Comparison of ENCODE assay signal across 8 cellular contexts in genomic region chr5:40796487-40796889, GRCh38. TPM values are rescaled to one million over a fixed set of nuclear protein-coding genes. Genes with fewer than 3 reads are reported as not detected.
A peak's percentile ranks its signal among the peaks of the same experiment; 100 is the strongest.
DNase-seq lines count a peak whose midpoint lies in the region; TF ChIP-seq lines count a peak whose summit lies in the region.

No MANE protein-coding gene starts in this region.

- H3K27me3 ChIP-seq in PC-9 (ENCODE audit: insufficient read depth, low read depth) (no peaks in the 10 kb centered on the region), esophagus squamous epithelium (no peaks in the 10 kb centered on the region), rectal smooth muscle tissue (ENCODE audit: control insufficient read depth, insufficient read depth, low read length) (no peaks in the 10 kb centered on the region)

- H3K9me2 ChIP-seq in PC-9 (ENCODE audit: insufficient read depth) = no peaks in the 10 kb centered on the region

- DNase-seq in GF-D8 (lab: John Stamatoyannopoulos, UW) (peak; percentile 53), PC-9 (peak in 1 of 2 experiments; percentile 54), esophagus squamous epithelium (lab: John Stamatoyannopoulos, UW) (no peak), RWPE1 (ENCODE audit: low spot score) (no peak), HPDE6-E6E7 (ENCODE audit: extremely low spot score) (no peak), NCI-H2029 treated with DMSO at 0.1 percent for 48 hours (lab: John Stamatoyannopoulos, UW) (no peak)
- no peak for DNase-seq in effector CD8-positive, alpha-beta T cell (lab: John Stamatoyannopoulos, UW)

- H4K20me1 ChIP-seq in PC-9 (ENCODE audit: insufficient read depth) = peaks cover 54% of the 10 kb centered on the region

- H3K4me2 ChIP-seq in PC-9 = peak overlapping the region; percentile 94

- no peak for TF ChIP-seq POLR2A in esophagus squamous epithelium (IDR thresholded peaks at IDR 0.05)

- peaks cover 6% of the 10 kb centered on the region; the same call in 1 of the 2 replicates for H3K36me3 ChIP-seq in PC-9 (ENCODE audit: low read depth)
- H3K36me3 ChIP-seq in esophagus squamous epithelium = no peaks in the 10 kb centered on the region
- H3K36me3 ChIP-seq in rectal smooth muscle tissue (ENCODE audit: control insufficient read depth, insufficient read depth, low read length) = no peaks in the 10 kb centered on the region

- TF ChIP-seq CTCF in PC-9 (conservative IDR thresholded peaks at IDR 0.05) (no peak), esophagus squamous epithelium (IDR thresholded peaks at IDR 0.05) (no peak), RWPE1 (conservative IDR thresholded peaks at IDR 0.05; ENCODE audit: low read depth) (no peak)

- peak overlapping the region; percentile 99 for H3K4me3 ChIP-seq in PC-9
- H3K4me3 ChIP-seq in esophagus squamous epithelium = peak overlapping the region; percentile 63 to 100 (median 94)
- peak overlapping the region; percentile 88 for H3K4me3 ChIP-seq in rectal smooth muscle tissue (ENCODE audit: low read length)

- H3K9me3 ChIP-seq in PC-9 (ENCODE audit: insufficient read depth, low read depth) (no peaks in the 10 kb centered on the region), esophagus squamous epithelium (no peaks in the 10 kb centered on the region)

- peaks cover 74% of the 10 kb centered on the region for H3K79me2 ChIP-seq in PC-9 (ENCODE audit: low read depth)

- intact Hi-C loops in PC-9 (cut with micrococcal nuclease; ENCODE audit: unreplicated experiment) = no loop called here
- intact Hi-C loops in esophagus squamous epithelium (cut with DNase I) = no loop called here

- peaks cover 29% of the 10 kb centered on the region for H3F3A ChIP-seq in PC-9 (ENCODE audit: insufficient read depth, low read depth)

- H2AFZ ChIP-seq in PC-9 = no peak overlapping the region

- H3K27ac ChIP-seq in PC-9 (peak overlapping the region; percentile 72; the same call in 1 of the 2 replicates), esophagus squamous epithelium (peak overlapping the region in 3 of 4 donors; percentile 37 to 97 (median 92)), rectal smooth muscle tissue (ENCODE audit: low read depth, low read length) (no peak overlapping the region), RWPE1 (no peak overlapping the region)

- WGBS in esophagus squamous epithelium, 2 donors = 7 to 12% methylated on average over 3 of the region's 3 CpGs

- H3K9ac ChIP-seq in rectal smooth muscle tissue (ENCODE audit: low read length) = no peak overlapping the region

- CTCF ChIA-PET in PC-9 (lab: Charles Lee) = interaction anchor here (0.5 kb wide), 1 partner anchor 82 kb away, joined by 5 read pairs; no protein-coding TSS in a partner anchor
- CTCF ChIA-PET in RWPE1 (lab: Yijun Ruan, JAX) = interaction anchor here (0.5 kb wide), 1 partner anchor 10 kb away, joined by 3 read pairs; no protein-coding TSS in a partner anchor

- BruUV-seq in PC-9 (replicated peaks; lab: Mats Ljungman, UMichigan) = no TSS peak

- H3K4me1 ChIP-seq in PC-9 (replicated peaks; ENCODE audit: insufficient read depth) (peaks cover 29% of the 10 kb centered on the region), esophagus squamous epithelium (peaks cover 0 to 66% (median 30%) of the 10 kb centered on the region in 3 donors), rectal smooth muscle tissue (ENCODE audit: control insufficient read depth, insufficient read depth, low read length) (peaks cover 9% of the 10 kb centered on the region)

- POLR2A ChIA-PET in PC-9 (lab: Charles Lee; ENCODE audit: unreplicated experiment) = interaction anchor here (0.5 kb wide), 2 partner anchors 19 to 779 kb away, joined by 3 read pairs; no protein-coding TSS in a partner anchor
- POLR2A ChIA-PET in RWPE1 (lab: Yijun Ruan, JAX; ENCODE audit: low non-redundant PET) = no interaction called here

RNA-seq across cellular contexts. Expression of gene PRKAA1, which starts 1.7 kb away (rescaled TPM):
- 155 and 178 TPM in 2 replicates for total RNA-seq in PC-9 (2021)
- total RNA-seq in esophagus squamous epithelium = 10 to 100 TPM; 32.0 to 61.9 (median 51.9) TPM

RNA-seq across cellular contexts. Expression of gene RPL37, which starts 38.5 kb away (rescaled TPM):
- 3,889 and 3,938 TPM in 2 replicates for total RNA-seq in PC-9 (2021)
- 100 to 1,000 TPM in 1 of 4 donors, 10 to 100 TPM in 3; 79.6 to 183 (median 88.2) TPM for total RNA-seq in esophagus squamous epithelium

RNA-seq across cellular contexts. Expression of gene TTC33, which starts 40.7 kb away (rescaled TPM):
- total RNA-seq in PC-9 (2021) (29.4 and 30.2 TPM in 2 replicates), esophagus squamous epithelium (10 to 100 TPM in 1 of 4 donors, 1 to 10 TPM in 3; 5.0 to 12.6 (median 7.0) TPM)

RNA-seq across cellular contexts. Expression of gene CARD6, which starts 44.7 kb away (rescaled TPM):
- 10.8 and 16.1 TPM in 2 replicates for total RNA-seq in PC-9 (2021)
- total RNA-seq in esophagus squamous epithelium = 10 to 100 TPM; 17.7 to 20.4 (median 19.2) TPM

Comparison
In these comparisons a context has a peak if more than half of its experiments do, and no peak if none do; other contexts are left out.
1. H3K27ac ChIP-seq: peak in PC-9 (single experiment) and esophagus squamous epithelium (3 of 4); none in rectal smooth muscle tissue (single experiment) and RWPE1 (single experiment).
2. RNA of gene RPL37, which starts 38.5 kb away (total RNA-seq): 3,889 to 3,938 TPM in PC-9; 79.6 to 183 TPM in esophagus squamous epithelium; every median in the first group is over 10 times any median in the second.
3. Peak in every context shown above with its lines, with median percentiles within 50 percentile points of each other: H3K4me3 ChIP-seq.